8 cellular contexts compared by ENCODE assay signal in genomic region chr20:10434467-10434831, GRCh38. TPM values are rescaled to one million over a fixed set of nuclear protein-coding genes. Genes with fewer than 3 reads are reported as not detected.
A peak's percentile ranks its signal among the peaks of the same experiment; 100 is the strongest.
DNase-seq lines count a peak whose midpoint lies in the region; ATAC-seq, FAIRE-seq and TF ChIP-seq lines count a peak whose summit lies in the region.

No MANE protein-coding gene starts in this region.

- intact Hi-C loops in right cardiac atrium (cut with DNase I) (no loop called here), psoas muscle (cut with DNase I) (loop anchor here in 1 of 2 donors (10.0 kb wide), 1 partner anchor 400 kb away; the partner anchor contains the start of gene ANKEF1)

- H3K27me3 Mint-ChIP-seq in T-helper 1 cell treated with Interleukin-12 subunit alpha and Interleukin-12 subunit beta and Interleukin-4 antibody, amounts not matched to agents 30 μg/mL and 1 μg/mL, for 36 hours (ENCODE audit: low read depth) = no peaks in the 10 kb centered on the region

- peak; percentile 27 for FAIRE-seq in GM12892 (lab: Jason Lieb, UNC)
- FAIRE-seq in urothelium cell line (lab: Jason Lieb, UNC) = no peak

- TF ChIP-seq CTCF in psoas muscle (IDR thresholded peaks at IDR 0.05) = no peak

- H3K27ac ChIP-seq in right cardiac atrium (ENCODE audit: low read length) = peak overlapping the region; percentile 92
- H3K27ac ChIP-seq in psoas muscle = peak overlapping the region; percentile 96

- H3K4me3 ChIP-seq in right cardiac atrium (ENCODE audit: low read length) = peak overlapping the region; percentile 56
- H3K4me3 ChIP-seq in psoas muscle = peak overlapping the region; percentile 95

- peak overlapping the region; percentile 85 for H3K4me3 Mint-ChIP-seq in T-helper 1 cell treated with Interleukin-12 subunit alpha and Interleukin-12 subunit beta and Interleukin-4 antibody, amounts not matched to agents 30 μg/mL and 1 μg/mL, for 36 hours

- H3K4me1 ChIP-seq in right cardiac atrium (ENCODE audit: control insufficient read depth, insufficient read depth, low read length) (peaks cover 5% of the 10 kb centered on the region), psoas muscle (peaks cover 34% of the 10 kb centered on the region)

- peak; percentile 40 for ATAC-seq in HG02852 (IDR thresholded peaks at IDR 0.05; ENCODE audit: unreplicated experiment)
- ATAC-seq in right cardiac atrium = peak; percentile 94 to 95
- peak; percentile 88 to 92 (median 90) for ATAC-seq in psoas muscle

- H3K36me3 ChIP-seq in psoas muscle (ENCODE audit: insufficient read depth in 1 of 2, low read depth in 1 of 2) = peaks cover 0 to 1% of the 10 kb centered on the region in 2 donors

- no peaks in the 10 kb centered on the region for H3K9me3 Mint-ChIP-seq in T-helper 1 cell treated with Interleukin-12 subunit alpha and Interleukin-12 subunit beta and Interleukin-4 antibody, amounts not matched to agents 30 μg/mL and 1 μg/mL, for 36 hours

- no peaks in the 10 kb centered on the region for H3K36me3 Mint-ChIP-seq in T-helper 1 cell treated with Interleukin-12 subunit alpha and Interleukin-12 subunit beta and Interleukin-4 antibody, amounts not matched to agents 30 μg/mL and 1 μg/mL, for 36 hours (ENCODE audit: low read depth)

- peak; percentile 44 for DNase-seq in GM12892 (ENCODE audit: insufficient read length)
- peak; percentile 99 for DNase-seq in NCI-H146 (lab: John Stamatoyannopoulos, UW)
- peak; percentile 46 to 98 (median 90) for DNase-seq in anterior cingulate cortex (lab: John Stamatoyannopoulos, UW)
- DNase-seq in right cardiac atrium = peak; percentile 91 to 95 (median 92)
- DNase-seq in psoas muscle = peak; percentile 89 to 95
- DNase-seq in urothelium cell line (ENCODE audit: low spot score) = peak; percentile 87

- TF ChIP-seq POLR2A in GM12892 (IDR thresholded peaks at IDR 0.05; ENCODE audit: low read depth, low read length) = peak; percentile 82

- peak overlapping the region; percentile 96 for H3K27ac Mint-ChIP-seq in T-helper 1 cell treated with Interleukin-12 subunit alpha and Interleukin-12 subunit beta and Interleukin-4 antibody, amounts not matched to agents 30 μg/mL and 1 μg/mL, for 36 hours

- peaks cover 27% of the 10 kb centered on the region for H3K4me1 Mint-ChIP-seq in T-helper 1 cell treated with Interleukin-12 subunit alpha and Interleukin-12 subunit beta and Interleukin-4 antibody, amounts not matched to agents 30 μg/mL and 1 μg/mL, for 36 hours (ENCODE audit: low read depth)

- H3K9me3 ChIP-seq in right cardiac atrium (ENCODE audit: control insufficient read depth, low read length) (no peaks in the 10 kb centered on the region), psoas muscle (no peaks in the 10 kb centered on the region)

- no peaks in the 10 kb centered on the region for H3K27me3 ChIP-seq in right cardiac atrium (ENCODE audit: control insufficient read depth, insufficient read depth)
- H3K27me3 ChIP-seq in psoas muscle (ENCODE audit: insufficient read depth in 3 of 3, low read length in 2 of 3) = no peaks in the 10 kb centered on the region

- under 1% methylated on average over 17 of the region's 17 CpGs for WGBS in right cardiac atrium
- 0% methylated on average over 17 of the region's 17 CpGs for WGBS in psoas muscle, 3 donors

RNA-seq across cellular contexts. Expression of gene MKKS, which starts 0.4 kb away (rescaled TPM):
- polyA plus RNA-seq in GM12892 (2012; ENCODE audit: missing spikeins) = 6.4 TPM
- 10 to 100 TPM; 25.5 to 32.3 (median 29.0) TPM for total RNA-seq in right cardiac atrium
- polyA plus RNA-seq in right cardiac atrium = 20.0 TPM
- total RNA-seq in psoas muscle = 10 to 100 TPM; 10.5 to 25.6 (median 18.8) TPM
- 10 to 100 TPM; 22.7 to 40.1 (median 24.0) TPM for polyA plus RNA-seq in psoas muscle

RNA-seq across cellular contexts. Expression of gene SLX4IP, which starts 0.7 kb away (rescaled TPM):
- polyA plus RNA-seq in GM12892 (2012; ENCODE audit: missing spikeins) = 4.8 TPM
- total RNA-seq in right cardiac atrium (1 to 10 TPM; 2.4 to 3.2 (median 2.8) TPM), psoas muscle (1 to 10 TPM in 1 of 4 donors, under 1 TPM in 3; 0.78 to 1.9 (median 0.90) TPM)
- polyA plus RNA-seq in right cardiac atrium (1.3 TPM), psoas muscle (1 to 10 TPM in 1 of 3 donors, under 1 TPM in 2; 0.20 to 1.2 (median 0.45) TPM)

Comparison
In these comparisons a context has a peak if more than half of its experiments do, and no peak if none do; other contexts are left out.
1. Peak in every context shown above with its lines: DNase-seq, ATAC-seq, H3K4me3 ChIP-seq and H3K27ac ChIP-seq.
2. DNase-seq: peak in every context shown above with its lines; median percentile 99 in NCI-H146; 92 in right cardiac atrium; 92 in psoas muscle; 90 in anterior cingulate cortex; 87 in urothelium cell line; 44 in GM12892.
3. ATAC-seq: peak in every context shown above with its lines; median percentile 94 in right cardiac atrium; 90 in psoas muscle; 40 in HG02852.